9 cellular contexts compared by ENCODE assay signal in the genomic region with DNA sequence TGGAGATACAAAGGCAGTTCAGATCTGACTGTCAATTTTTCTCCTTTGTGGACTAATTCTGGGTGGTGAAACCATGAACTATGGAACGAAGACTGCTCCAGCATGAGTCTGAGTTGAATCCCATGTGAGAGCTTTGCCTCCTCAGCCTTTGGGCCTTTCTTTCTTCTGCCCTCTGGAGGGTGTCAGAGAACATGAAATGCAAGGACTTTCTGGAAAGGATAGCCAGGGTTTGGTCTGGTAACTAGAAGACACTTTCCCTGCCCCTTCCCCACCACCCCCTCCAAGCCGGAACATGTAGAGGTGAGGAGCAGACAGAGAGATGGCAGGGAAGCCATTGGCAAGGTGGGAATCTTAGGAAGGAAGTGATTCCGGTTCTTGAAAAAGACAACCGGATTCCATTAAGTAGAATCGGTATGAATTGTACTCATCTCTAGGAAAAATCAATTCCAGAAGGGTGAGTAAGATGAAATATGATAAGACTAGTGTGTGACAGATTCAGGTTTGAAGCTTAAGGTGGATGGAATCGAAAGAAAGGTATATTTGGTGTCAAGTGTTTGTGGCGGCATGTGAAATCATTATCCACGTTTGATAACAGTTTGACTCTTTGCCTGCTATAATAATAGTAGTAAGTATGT. TPM values are rescaled to one million over a fixed set of nuclear protein-coding genes. Genes with fewer than 3 reads are reported as not detected.
DNase-seq lines count a peak whose midpoint lies in the region; ATAC-seq and TF ChIP-seq lines count a peak whose summit lies in the region.
"Had no signal": no experiment of that assay in that cellular context is flagged by ENCODE, and none has a peak within 500 bp of the region (broad histone marks: within the 10 kb centered on the region; RNA-seq: fewer than 3 reads in every experiment).

No MANE protein-coding gene starts in this region.

- 43% methylated on average over 8 of the region's 8 CpGs for WGBS in right cardiac atrium
- 82% methylated on average over 8 of the region's 8 CpGs for WGBS in smooth muscle cell (ENCODE audit: low lambda C conversion rate)

- H3K4me1 ChIP-seq in right cardiac atrium (ENCODE audit: control insufficient read depth, insufficient read depth, low read length) (peaks cover 8% of the 10 kb centered on the region), smooth muscle cell (ENCODE audit: low read depth) (peaks cover 5% of the 10 kb centered on the region)

- intact Hi-C loops in right cardiac atrium (cut with DNase I): loop anchor here in 2 of 4 donors (5.0 to 10.0 kb wide), 3 partner anchors 41 to 142 kb away; no protein-coding TSS in a partner anchor

- H3K79me2 ChIP-seq in smooth muscle cell (ENCODE audit: low read depth): peaks cover 13% of the 10 kb centered on the region

- no peak overlapping the region for H3K4me2 ChIP-seq in smooth muscle cell

- H4K20me1 ChIP-seq in smooth muscle cell (ENCODE audit: low read depth): peaks cover 15% of the 10 kb centered on the region

- no peak overlapping the region for H2AFZ ChIP-seq in smooth muscle cell (ENCODE audit: low read depth)

- H3K4me3 ChIP-seq in WI38 (ENCODE audit: low read depth, low read length) (no peak overlapping the region), right cardiac atrium (ENCODE audit: low read length) (no peak overlapping the region), smooth muscle cell (no peak overlapping the region)
- H3K4me3 ChIP-seq: SJSA1 had no signal

- no peaks in the 10 kb centered on the region for H3K36me3 ChIP-seq in smooth muscle cell (ENCODE audit: low read depth)
- H3K36me3 ChIP-seq: SJSA1 had no signal

- POLR2A ChIA-PET in HEK293T (lab: Yijun Ruan, JAX): no interaction called here

- peak; percentile 44 for TF ChIP-seq CTCF in WI38 (IDR thresholded peaks at IDR 0.05; ENCODE audit: low read depth, low read length)
- peak; percentile 17 for TF ChIP-seq CTCF in smooth muscle cell (IDR thresholded peaks at IDR 0.05; ENCODE audit: borderline replicate concordance, insufficient read depth, poor library complexity, severe bottlenecking)

- no peaks in the 10 kb centered on the region for H3K9me3 ChIP-seq in right cardiac atrium (ENCODE audit: control insufficient read depth, low read length)
- H3K9me3 ChIP-seq in smooth muscle cell (replicated peaks; ENCODE audit: low read depth): no peaks in the 10 kb centered on the region
- H3K9me3 ChIP-seq: SJSA1 had no signal

- no peak overlapping the region for H3K9ac ChIP-seq in smooth muscle cell (ENCODE audit: low read depth)

- peak; percentile 31 to 52 for ATAC-seq in right cardiac atrium

- DNase-seq in HEK293T (ENCODE audit: extremely low spot score): peak; percentile 23
- DNase-seq in right cardiac atrium: no peak
- DNase-seq in smooth muscle cell (lab: John Stamatoyannopoulos, UW; ENCODE audit: unreplicated experiment): no peak
- DNase-seq in midbrain (lab: John Stamatoyannopoulos, UW): no peak
- DNase-seq in NCI-H510A (lab: John Stamatoyannopoulos, UW): no peak
- no peak for DNase-seq in cerebellum (ENCODE audit: low spot score)

- H3K27ac ChIP-seq in right cardiac atrium (ENCODE audit: low read length): peak overlapping the region; percentile 36
- no peak overlapping the region for H3K27ac ChIP-seq in smooth muscle cell (ENCODE audit: low read depth)
- H3K27ac ChIP-seq: HL-60 had no signal

- H3K27me3 ChIP-seq in right cardiac atrium (ENCODE audit: control insufficient read depth, insufficient read depth) (no peaks in the 10 kb centered on the region), smooth muscle cell (ENCODE audit: low read depth) (no peaks in the 10 kb centered on the region)
- H3K27me3 ChIP-seq: SJSA1 had no signal

- CTCF ChIA-PET in HEK293T (lab: Yijun Ruan, JAX): interaction anchor here (0.6 to 2.0 kb wide), 7 partner anchors 35 to 529 kb away, joined by 3 to 15 read pairs (median 4); no protein-coding TSS in a partner anchor

- no peaks in the 10 kb centered on the region for H3F3A ChIP-seq in smooth muscle cell (ENCODE audit: low read depth)

TF ChIP-seq in HEK293T, 16 proteins besides CTCF, POLR2A, EP300 and RAD21:
- TF ChIP-seq, protein P1, sequence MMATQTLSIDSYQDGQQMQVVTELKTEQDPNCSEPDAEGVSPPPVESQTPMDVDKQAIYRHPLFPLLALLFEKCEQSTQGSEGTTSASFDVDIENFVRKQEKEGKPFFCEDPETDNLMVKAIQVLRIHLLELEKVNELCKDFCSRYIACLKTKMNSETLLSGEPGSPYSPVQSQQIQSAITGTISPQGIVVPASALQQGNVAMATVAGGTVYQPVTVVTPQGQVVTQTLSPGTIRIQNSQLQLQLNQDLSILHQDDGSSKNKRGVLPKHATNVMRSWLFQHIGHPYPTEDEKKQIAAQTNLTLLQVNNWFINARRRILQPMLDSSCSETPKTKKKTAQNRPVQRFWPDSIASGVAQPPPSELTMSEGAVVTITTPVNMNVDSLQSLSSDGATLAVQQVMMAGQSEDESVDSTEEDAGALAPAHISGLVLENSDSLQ (IDR thresholded peaks at IDR 0.05): no peak
- TF ChIP-seq FOXK2 (IDR thresholded peaks at IDR 0.05) (no peak), SUZ12 (IDR thresholded peaks at IDR 0.05) (no peak), ARNT (IDR thresholded peaks at IDR 0.05) (no peak), FOXM1 (IDR thresholded peaks at IDR 0.05; ENCODE audit: borderline replicate concordance) (no peak), CTBP1 (IDR thresholded peaks at IDR 0.05; ENCODE audit: borderline replicate concordance) (no peak), L3MBTL2 (conservative IDR thresholded peaks at IDR 0.05) (no peak; the same call in 1 of the 2 replicates)

RNA-seq across cellular contexts. Expression of a gene that starts 19.0 kb away (rescaled TPM):
- total RNA-seq in right cardiac atrium (100 to 1,000 TPM; 255 to 871 (median 312) TPM), smooth muscle cell (98.2 and 103 TPM in 2 replicates), cerebellum (112 TPM)
- polyA plus RNA-seq in right cardiac atrium (442 TPM), smooth muscle cell (57.8 and 76.0 TPM in 2 replicates)
